Comparison of ENCODE assay signal across 5 cellular contexts in the genomic region with DNA sequence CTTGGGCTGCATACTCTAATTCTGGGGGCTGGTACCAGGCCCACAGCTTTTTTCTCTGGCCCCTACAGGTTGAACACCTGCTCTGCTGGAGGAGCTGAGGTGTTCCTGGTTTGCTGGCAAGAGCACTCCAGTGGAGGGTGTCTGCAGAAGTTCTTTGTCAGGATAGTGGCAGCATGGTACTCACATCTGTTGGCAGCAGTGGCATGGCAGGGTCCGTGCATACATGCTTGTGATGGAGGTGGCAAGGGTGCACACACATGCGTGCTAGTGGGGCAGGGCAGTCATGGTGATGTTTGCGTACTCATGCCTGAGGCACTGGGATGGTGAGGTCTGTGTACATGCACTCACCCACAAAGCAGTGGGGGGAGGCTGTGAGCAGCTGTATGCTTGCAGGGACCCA.
"Had no signal": no experiment of that assay in that cellular context is flagged by ENCODE, and none has a peak within 500 bp of the region (broad histone marks: within the 10 kb centered on the region; RNA-seq: fewer than 3 reads in every experiment).

No MANE protein-coding gene starts in this region.

- DNase-seq: GOT3, H7, HCEC 1CT, IMR-90 had no signal

- H3K27ac ChIP-seq: GM23248 had no signal

- H2AFZ ChIP-seq: GM23248 had no signal

- H3K9ac ChIP-seq: GM23248 had no signal
